In the genomic region with DNA sequence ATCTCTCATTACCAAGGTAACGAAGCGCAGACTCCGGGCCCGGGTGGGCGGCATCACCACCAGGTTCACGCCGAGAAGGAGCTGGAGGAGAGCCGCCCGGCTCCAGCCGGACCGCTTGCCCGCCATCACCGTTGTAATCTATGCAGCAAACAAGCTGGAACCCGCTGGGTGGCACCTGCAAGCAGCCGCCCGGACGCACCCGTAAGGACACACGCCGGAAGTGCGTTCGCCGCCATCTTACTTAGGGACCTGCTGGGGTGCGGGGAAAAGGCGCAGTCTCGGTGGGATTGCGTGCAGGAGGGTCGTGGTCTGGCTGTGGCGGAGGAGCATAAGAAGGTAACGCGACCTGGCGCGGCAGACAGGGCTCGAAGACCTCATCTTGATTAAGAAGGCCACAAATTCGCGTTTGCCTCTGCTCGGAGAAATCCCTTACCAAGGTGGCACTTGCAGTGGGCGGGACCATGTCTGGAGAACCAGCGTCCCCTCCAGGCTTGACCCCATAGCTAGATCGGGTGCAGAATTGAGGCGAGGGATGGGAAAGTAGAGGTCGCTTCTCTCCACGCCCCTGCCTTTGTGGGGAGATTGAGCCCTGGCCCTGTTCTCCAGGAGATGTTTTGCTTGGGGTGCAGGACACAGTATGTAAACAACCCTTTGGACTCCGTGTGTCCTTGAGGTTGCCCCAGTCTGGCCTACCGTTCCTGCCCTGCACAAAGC, we compare ENCODE assay signal across 1 cellular context.
TF ChIP-seq lines count a peak whose summit lies in the region.

A gene with protein sequence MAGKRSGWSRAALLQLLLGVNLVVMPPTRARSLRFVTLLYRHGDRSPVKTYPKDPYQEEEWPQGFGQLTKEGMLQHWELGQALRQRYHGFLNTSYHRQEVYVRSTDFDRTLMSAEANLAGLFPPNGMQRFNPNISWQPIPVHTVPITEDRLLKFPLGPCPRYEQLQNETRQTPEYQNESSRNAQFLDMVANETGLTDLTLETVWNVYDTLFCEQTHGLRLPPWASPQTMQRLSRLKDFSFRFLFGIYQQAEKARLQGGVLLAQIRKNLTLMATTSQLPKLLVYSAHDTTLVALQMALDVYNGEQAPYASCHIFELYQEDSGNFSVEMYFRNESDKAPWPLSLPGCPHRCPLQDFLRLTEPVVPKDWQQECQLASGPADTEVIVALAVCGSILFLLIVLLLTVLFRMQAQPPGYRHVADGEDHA (minus strand): TSS at position 151 of the 714 bp plus-strand sequence. CDS start 25 bp downstream, at position 126.

TF ChIP-seq in K562, 482 proteins besides CTCF, POLR2A, EP300 and RAD21 (continued from another document and continues in another):
- TF ChIP-seq, protein P1, sequence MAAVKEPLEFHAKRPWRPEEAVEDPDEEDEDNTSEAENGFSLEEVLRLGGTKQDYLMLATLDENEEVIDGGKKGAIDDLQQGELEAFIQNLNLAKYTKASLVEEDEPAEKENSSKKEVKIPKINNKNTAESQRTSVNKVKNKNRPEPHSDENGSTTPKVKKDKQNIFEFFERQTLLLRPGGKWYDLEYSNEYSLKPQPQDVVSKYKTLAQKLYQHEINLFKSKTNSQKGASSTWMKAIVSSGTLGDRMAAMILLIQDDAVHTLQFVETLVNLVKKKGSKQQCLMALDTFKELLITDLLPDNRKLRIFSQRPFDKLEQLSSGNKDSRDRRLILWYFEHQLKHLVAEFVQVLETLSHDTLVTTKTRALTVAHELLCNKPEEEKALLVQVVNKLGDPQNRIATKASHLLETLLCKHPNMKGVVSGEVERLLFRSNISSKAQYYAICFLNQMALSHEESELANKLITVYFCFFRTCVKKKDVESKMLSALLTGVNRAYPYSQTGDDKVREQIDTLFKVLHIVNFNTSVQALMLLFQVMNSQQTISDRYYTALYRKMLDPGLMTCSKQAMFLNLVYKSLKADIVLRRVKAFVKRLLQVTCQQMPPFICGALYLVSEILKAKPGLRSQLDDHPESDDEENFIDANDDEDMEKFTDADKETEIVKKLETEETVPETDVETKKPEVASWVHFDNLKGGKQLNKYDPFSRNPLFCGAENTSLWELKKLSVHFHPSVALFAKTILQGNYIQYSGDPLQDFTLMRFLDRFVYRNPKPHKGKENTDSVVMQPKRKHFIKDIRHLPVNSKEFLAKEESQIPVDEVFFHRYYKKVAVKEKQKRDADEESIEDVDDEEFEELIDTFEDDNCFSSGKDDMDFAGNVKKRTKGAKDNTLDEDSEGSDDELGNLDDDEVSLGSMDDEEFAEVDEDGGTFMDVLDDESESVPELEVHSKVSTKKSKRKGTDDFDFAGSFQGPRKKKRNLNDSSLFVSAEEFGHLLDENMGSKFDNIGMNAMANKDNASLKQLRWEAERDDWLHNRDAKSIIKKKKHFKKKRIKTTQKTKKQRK (IDR thresholded peaks at IDR 0.05; ENCODE audit: borderline replicate concordance, low read depth, low read length) = no peak
- TF ChIP-seq ZNF431 (CRISPR knock-in tag; IDR thresholded peaks at IDR 0.05) (no peak), U2AF1 (optimal IDR thresholded peaks at IDR 0.05; ENCODE audit: low read depth, low read length) (no peak), DIDO1 (tag; IDR thresholded peaks at IDR 0.05; ENCODE audit: low read depth) (peak; percentile 99), ZNF444 (CRISPR knock-in tag; IDR thresholded peaks at IDR 0.05) (0 out of 2 replicates have a peak, but pooled peaks have one; percentile 6), POU5F1 (IDR thresholded peaks at IDR 0.05; ENCODE audit: borderline replicate concordance, low read depth, low read length, partially characterized antibody) (peak; percentile 28), TAF7 (tag; IDR thresholded peaks at IDR 0.05) (peak; percentile 97), ETV6 (IDR thresholded peaks at IDR 0.05; ENCODE audit: borderline replicate concordance in 1 of 2, low read depth in 2 of 2, low read length in 1 of 2) (no peak), ETV6 (CRISPR knock-in tag; IDR thresholded peaks at IDR 0.05; ENCODE audit: borderline replicate concordance) (no peak), ZNF41 (CRISPR knock-in tag; conservative IDR thresholded peaks at IDR 0.05) (0 out of 2 replicates have a peak, but pooled peaks have one; percentile 7), ZFPM2 (CRISPR knock-in tag; IDR thresholded peaks at IDR 0.05) (0 out of 2 replicates have a peak, but pooled peaks have one; percentile 29), DDX20 (tag; IDR thresholded peaks at IDR 0.05; ENCODE audit: low read depth) (no peak), TEAD4 (IDR thresholded peaks at IDR 0.05; ENCODE audit: low read length) (peak; percentile 63), TEAD4 (CRISPR knock-in tag; IDR thresholded peaks at IDR 0.05; ENCODE audit: borderline replicate concordance) (no peak), NFRKB (IDR thresholded peaks at IDR 0.05; ENCODE audit: low read depth) (peak; percentile 99), ZNF143 (CRISPR knock-in tag; IDR thresholded peaks at IDR 0.05) (peak; percentile 48; the same call in 1 of the 2 replicates), ZNF184 (CRISPR knock-in tag; IDR thresholded peaks at IDR 0.05) (no peak), HMGN3 (IDR thresholded peaks at IDR 0.05; ENCODE audit: borderline replicate concordance, extremely low read depth, insufficient read length, low read depth, low read length) (peak; percentile 61), YBX1 (IDR thresholded peaks at IDR 0.05) (no peak), NCOA4 (IDR thresholded peaks at IDR 0.05; ENCODE audit: partially characterized antibody) (no peak), TCFL5 (CRISPR knock-in tag; conservative IDR thresholded peaks at IDR 0.05) (no peak), SP2 (IDR thresholded peaks at IDR 0.05; ENCODE audit: extremely low read depth, low read depth, low read length, poor library complexity, severe bottlenecking) (no peak), BHLHE40 (IDR thresholded peaks at IDR 0.05; ENCODE audit: low read length) (no peak), POLR2AphosphoS5 (IDR thresholded peaks at IDR 0.05; ENCODE audit: control insufficient read depth, insufficient read depth, low read depth, low read length) (peak; percentile 83), ARNT (IDR thresholded peaks at IDR 0.05) (peak; percentile 83 to 90; a peak in 3 of 4 replicates), ZBED1 (IDR thresholded peaks at IDR 0.05) (no peak; the same call in 1 of the 2 replicates), SMARCA4 (IDR thresholded peaks at IDR 0.05) (no peak; the same call in 1 of the 2 replicates), SREBF2 (CRISPR knock-in tag; IDR thresholded peaks at IDR 0.05) (no peak), CSDE1 (IDR thresholded peaks at IDR 0.05) (peak; percentile 75 to 96; a peak in 3 of 4 replicates), HNRNPH1 (optimal IDR thresholded peaks at IDR 0.05; ENCODE audit: low read depth, low read length) (no peak), JUND (IDR thresholded peaks at IDR 0.05; ENCODE audit: borderline replicate concordance, low read depth, low read length) (peak; percentile 60), JUND (tag; IDR thresholded peaks at IDR 0.05; ENCODE audit: borderline replicate concordance, low read depth, low read length) (peak; percentile 46; the same call in 2 of the 3 replicates), SNIP1 (IDR thresholded peaks at IDR 0.05; ENCODE audit: low read depth) (no peak), CBX5 (IDR thresholded peaks at IDR 0.05; ENCODE audit: borderline replicate concordance, low read depth) (no peak)
- TF ChIP-seq, protein P2, sequence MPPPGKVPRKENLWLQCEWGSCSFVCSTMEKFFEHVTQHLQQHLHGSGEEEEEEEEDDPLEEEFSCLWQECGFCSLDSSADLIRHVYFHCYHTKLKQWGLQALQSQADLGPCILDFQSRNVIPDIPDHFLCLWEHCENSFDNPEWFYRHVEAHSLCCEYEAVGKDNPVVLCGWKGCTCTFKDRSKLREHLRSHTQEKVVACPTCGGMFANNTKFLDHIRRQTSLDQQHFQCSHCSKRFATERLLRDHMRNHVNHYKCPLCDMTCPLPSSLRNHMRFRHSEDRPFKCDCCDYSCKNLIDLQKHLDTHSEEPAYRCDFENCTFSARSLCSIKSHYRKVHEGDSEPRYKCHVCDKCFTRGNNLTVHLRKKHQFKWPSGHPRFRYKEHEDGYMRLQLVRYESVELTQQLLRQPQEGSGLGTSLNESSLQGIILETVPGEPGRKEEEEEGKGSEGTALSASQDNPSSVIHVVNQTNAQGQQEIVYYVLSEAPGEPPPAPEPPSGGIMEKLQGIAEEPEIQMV (tag; conservative IDR thresholded peaks at IDR 0.05; ENCODE audit: low read depth) = no peak
- TF ChIP-seq, protein P3, sequence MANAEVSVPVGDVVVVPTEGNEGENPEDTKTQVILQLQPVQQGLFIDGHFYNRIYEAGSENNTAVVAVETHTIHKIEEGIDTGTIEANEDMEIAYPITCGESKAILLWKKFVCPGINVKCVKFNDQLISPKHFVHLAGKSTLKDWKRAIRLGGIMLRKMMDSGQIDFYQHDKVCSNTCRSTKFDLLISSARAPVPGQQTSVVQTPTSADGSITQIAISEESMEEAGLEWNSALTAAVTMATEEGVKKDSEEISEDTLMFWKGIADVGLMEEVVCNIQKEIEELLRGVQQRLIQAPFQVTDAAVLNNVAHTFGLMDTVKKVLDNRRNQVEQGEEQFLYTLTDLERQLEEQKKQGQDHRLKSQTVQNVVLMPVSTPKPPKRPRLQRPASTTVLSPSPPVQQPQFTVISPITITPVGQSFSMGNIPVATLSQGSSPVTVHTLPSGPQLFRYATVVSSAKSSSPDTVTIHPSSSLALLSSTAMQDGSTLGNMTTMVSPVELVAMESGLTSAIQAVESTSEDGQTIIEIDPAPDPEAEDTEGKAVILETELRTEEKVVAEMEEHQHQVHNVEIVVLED (CRISPR knock-in tag; IDR thresholded peaks at IDR 0.05) = peak; percentile 84
- TF ChIP-seq, protein P4, sequence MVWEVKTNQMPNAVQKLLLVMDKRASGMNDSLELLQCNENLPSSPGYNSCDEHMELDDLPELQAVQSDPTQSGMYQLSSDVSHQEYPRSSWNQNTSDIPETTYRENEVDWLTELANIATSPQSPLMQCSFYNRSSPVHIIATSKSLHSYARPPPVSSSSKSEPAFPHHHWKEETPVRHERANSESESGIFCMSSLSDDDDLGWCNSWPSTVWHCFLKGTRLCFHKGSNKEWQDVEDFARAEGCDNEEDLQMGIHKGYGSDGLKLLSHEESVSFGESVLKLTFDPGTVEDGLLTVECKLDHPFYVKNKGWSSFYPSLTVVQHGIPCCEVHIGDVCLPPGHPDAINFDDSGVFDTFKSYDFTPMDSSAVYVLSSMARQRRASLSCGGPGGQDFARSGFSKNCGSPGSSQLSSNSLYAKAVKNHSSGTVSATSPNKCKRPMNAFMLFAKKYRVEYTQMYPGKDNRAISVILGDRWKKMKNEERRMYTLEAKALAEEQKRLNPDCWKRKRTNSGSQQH (CRISPR knock-in tag; IDR thresholded peaks at IDR 0.05) = 0 out of 2 replicates have a peak, but pooled peaks have one; percentile 31
- TF ChIP-seq, protein P5, sequence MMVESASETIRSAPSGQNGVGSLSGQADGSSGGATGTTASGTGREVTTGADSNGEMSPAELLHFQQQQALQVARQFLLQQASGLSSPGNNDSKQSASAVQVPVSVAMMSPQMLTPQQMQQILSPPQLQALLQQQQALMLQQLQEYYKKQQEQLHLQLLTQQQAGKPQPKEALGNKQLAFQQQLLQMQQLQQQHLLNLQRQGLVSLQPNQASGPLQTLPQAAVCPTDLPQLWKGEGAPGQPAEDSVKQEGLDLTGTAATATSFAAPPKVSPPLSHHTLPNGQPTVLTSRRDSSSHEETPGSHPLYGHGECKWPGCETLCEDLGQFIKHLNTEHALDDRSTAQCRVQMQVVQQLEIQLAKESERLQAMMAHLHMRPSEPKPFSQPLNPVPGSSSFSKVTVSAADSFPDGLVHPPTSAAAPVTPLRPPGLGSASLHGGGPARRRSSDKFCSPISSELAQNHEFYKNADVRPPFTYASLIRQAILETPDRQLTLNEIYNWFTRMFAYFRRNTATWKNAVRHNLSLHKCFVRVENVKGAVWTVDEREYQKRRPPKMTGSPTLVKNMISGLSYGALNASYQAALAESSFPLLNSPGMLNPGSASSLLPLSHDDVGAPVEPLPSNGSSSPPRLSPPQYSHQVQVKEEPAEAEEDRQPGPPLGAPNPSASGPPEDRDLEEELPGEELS (CRISPR knock-in tag; IDR thresholded peaks at IDR 0.05; ENCODE audit: borderline replicate concordance) = 0 out of 2 replicates have a peak, but pooled peaks have one; percentile 53
- TF ChIP-seq, protein P6, sequence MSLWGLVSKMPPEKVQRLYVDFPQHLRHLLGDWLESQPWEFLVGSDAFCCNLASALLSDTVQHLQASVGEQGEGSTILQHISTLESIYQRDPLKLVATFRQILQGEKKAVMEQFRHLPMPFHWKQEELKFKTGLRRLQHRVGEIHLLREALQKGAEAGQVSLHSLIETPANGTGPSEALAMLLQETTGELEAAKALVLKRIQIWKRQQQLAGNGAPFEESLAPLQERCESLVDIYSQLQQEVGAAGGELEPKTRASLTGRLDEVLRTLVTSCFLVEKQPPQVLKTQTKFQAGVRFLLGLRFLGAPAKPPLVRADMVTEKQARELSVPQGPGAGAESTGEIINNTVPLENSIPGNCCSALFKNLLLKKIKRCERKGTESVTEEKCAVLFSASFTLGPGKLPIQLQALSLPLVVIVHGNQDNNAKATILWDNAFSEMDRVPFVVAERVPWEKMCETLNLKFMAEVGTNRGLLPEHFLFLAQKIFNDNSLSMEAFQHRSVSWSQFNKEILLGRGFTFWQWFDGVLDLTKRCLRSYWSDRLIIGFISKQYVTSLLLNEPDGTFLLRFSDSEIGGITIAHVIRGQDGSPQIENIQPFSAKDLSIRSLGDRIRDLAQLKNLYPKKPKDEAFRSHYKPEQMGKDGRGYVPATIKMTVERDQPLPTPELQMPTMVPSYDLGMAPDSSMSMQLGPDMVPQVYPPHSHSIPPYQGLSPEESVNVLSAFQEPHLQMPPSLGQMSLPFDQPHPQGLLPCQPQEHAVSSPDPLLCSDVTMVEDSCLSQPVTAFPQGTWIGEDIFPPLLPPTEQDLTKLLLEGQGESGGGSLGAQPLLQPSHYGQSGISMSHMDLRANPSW (CRISPR knock-in tag; IDR thresholded peaks at IDR 0.05) = peak; percentile 96; the same call in 1 of the 2 replicates
- TF ChIP-seq, protein P7, sequence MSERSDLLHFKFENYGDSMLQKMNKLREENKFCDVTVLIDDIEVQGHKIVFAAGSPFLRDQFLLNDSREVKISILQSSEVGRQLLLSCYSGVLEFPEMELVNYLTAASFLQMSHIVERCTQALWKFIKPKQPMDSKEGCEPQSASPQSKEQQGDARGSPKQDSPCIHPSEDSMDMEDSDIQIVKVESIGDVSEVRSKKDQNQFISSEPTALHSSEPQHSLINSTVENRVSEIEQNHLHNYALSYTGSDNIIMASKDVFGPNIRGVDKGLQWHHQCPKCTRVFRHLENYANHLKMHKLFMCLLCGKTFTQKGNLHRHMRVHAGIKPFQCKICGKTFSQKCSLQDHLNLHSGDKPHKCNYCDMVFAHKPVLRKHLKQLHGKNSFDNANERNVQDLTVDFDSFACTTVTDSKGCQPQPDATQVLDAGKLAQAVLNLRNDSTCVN (CRISPR knock-in tag; IDR thresholded peaks at IDR 0.05) = no peak
